17 cellular contexts compared by ENCODE assay signal in genomic region chr10:112832361-112832878, GRCh38.
DNase-seq lines count a peak whose midpoint lies in the region; ATAC-seq and TF ChIP-seq lines count a peak whose summit lies in the region.
"Had no signal": no experiment of that assay in that cellular context is flagged by ENCODE, and none has a peak within 500 bp of the region (broad histone marks: within the 10 kb centered on the region; RNA-seq: fewer than 3 reads in every experiment).

No MANE protein-coding gene starts in this region.

- H3K79me1 ChIP-seq in mesendoderm (ENCODE audit: low read length), result no peaks in the 10 kb centered on the region

- ATAC-seq in heart left ventricle, result no peak
- ATAC-seq: activated T-cell treated with anti-CD3 and anti-CD28 coated beads, Interleukin-2, amount 50 U/mL, for 4 hours; right cardiac atrium; stimulated activated effector memory CD8-positive, alpha-beta T cell treated with anti-CD3 and anti-CD28 coated beads, Interleukin-12 subunit alpha, Interleukin-12 subunit beta, amount 100 ng/mL, for 72 hours had no signal

- WGBS in mesendoderm (ENCODE audit: extremely low coverage, insufficient coverage, low lambda C conversion rate), result no CpG with 5 or more reads among the region's 7 CpGs
- 87 to 93% (median 90%) methylated on average over 7 of the region's 7 CpGs for WGBS in heart left ventricle, 4 donors

- TF ChIP-seq RAD21 in Ishikawa (IDR thresholded peaks at IDR 0.05; ENCODE audit: low read depth), result peak; percentile 9; the same call in 1 of the 2 replicates

- H2AK5ac ChIP-seq in mesendoderm (ENCODE audit: low read length), result no peak overlapping the region

- no peak for TF ChIP-seq POLR2A in heart left ventricle (IDR thresholded peaks at IDR 0.05)

- H4K5ac ChIP-seq in mesendoderm (ENCODE audit: low read length), result no peak overlapping the region

- intact Hi-C loops in heart left ventricle (cut with DNase I), result no loop called here

- H3K9ac ChIP-seq in mesendoderm (ENCODE audit: low read length), result no peak overlapping the region
- H3K9ac ChIP-seq: BLaER1 had no signal

- H2BK120ac ChIP-seq in mesendoderm (ENCODE audit: low read depth, low read length), result no peak overlapping the region

- no peaks in the 10 kb centered on the region for H3K27me3 ChIP-seq in mesendoderm (ENCODE audit: insufficient read depth, low read length, poor library complexity)
- no peaks in the 10 kb centered on the region for H3K27me3 ChIP-seq in heart left ventricle
- H3K27me3 ChIP-seq: BLaER1, colonic mucosa, esophagus muscularis mucosa had no signal

- H2BK5ac ChIP-seq in mesendoderm (ENCODE audit: low read length), result no peak overlapping the region

- H3K4me1 ChIP-seq in mesendoderm (ENCODE audit: control insufficient read depth, low read depth, low read length), result peaks cover 4% of the 10 kb centered on the region
- H3K4me1 ChIP-seq in heart left ventricle, result peaks cover 0 to 23% (median 12%) of the 10 kb centered on the region in 12 donors
- H3K4me1 ChIP-seq: colonic mucosa had no signal

- no peak for TF ChIP-seq EP300 in Ishikawa (IDR thresholded peaks at IDR 0.05; ENCODE audit: borderline replicate concordance)

- H3K9me3 ChIP-seq in heart left ventricle, result no peaks in the 10 kb centered on the region
- H3K9me3 ChIP-seq: BLaER1, colonic mucosa, esophagus muscularis mucosa had no signal

- no peak overlapping the region for H3K4me2 ChIP-seq in mesendoderm (ENCODE audit: low read length)
- H3K4me2 ChIP-seq: BLaER1 had no signal

- H3K27ac ChIP-seq in mesendoderm (ENCODE audit: low read depth, low read length) (peak overlapping the region; percentile 60), heart left ventricle (no peak overlapping the region)
- H3K27ac ChIP-seq: BLaER1, colonic mucosa, esophagus muscularis mucosa had no signal

- no peak overlapping the region for H3K23ac ChIP-seq in mesendoderm (ENCODE audit: low read length)

- H3K18ac ChIP-seq in mesendoderm (ENCODE audit: low read length), result no peak overlapping the region

- DNase-seq in EH (ENCODE audit: low read depth) (peak; percentile 23), choroid plexus epithelial cell (ENCODE audit: low read depth) (peak; percentile 63), mesendoderm (peak; percentile 95), heart left ventricle (no peak), mucosa of gallbladder (ENCODE audit: low spot score) (no peak), NCI-H2029 (lab: John Stamatoyannopoulos, UW) (no peak)
- no peak for DNase-seq in activated CD4-positive, alpha-beta T cell treated with anti-CD3 and anti-CD28 coated beads, Interleukin-2, amount 50 U/mL, for 4 hours
- DNase-seq: activated B cell treated with CpG ODN at 0.5 μM for 24 hours; activated T-cell treated with anti-CD3 and anti-CD28 coated beads, Interleukin-2, amount 50 U/mL, for 4 hours; colonic mucosa; NCI-H1092 treated with DMSO at 0.1 percent for 48 hours; right cardiac atrium; stimulated activated CD4-positive, alpha-beta T cell treated with anti-CD3 and anti-CD28 coated beads, Interleukin-2, amount 100 ng/mL, for 48 hours had no signal

- H4K8ac ChIP-seq in mesendoderm (ENCODE audit: low read depth, low read length), result no peak overlapping the region

- H3K56ac ChIP-seq in mesendoderm (ENCODE audit: low read length), result no peak overlapping the region

- H3K79me2 ChIP-seq in mesendoderm (ENCODE audit: control insufficient read depth, insufficient read depth, low read length), result no peaks in the 10 kb centered on the region

- no peak overlapping the region for H3K4ac ChIP-seq in mesendoderm (ENCODE audit: low read depth, low read length)

- TF ChIP-seq CTCF in choroid plexus epithelial cell (conservative IDR thresholded peaks at IDR 0.05; ENCODE audit: low read depth, low read length) (no peak), heart left ventricle (IDR thresholded peaks at IDR 0.05) (no peak)

- H3K36me3 ChIP-seq in mesendoderm (ENCODE audit: control insufficient read depth, insufficient read depth, low read length), result no peaks in the 10 kb centered on the region
- H3K36me3 ChIP-seq in heart left ventricle, result no peaks in the 10 kb centered on the region
- H3K36me3 ChIP-seq: BLaER1, colonic mucosa, esophagus muscularis mucosa had no signal

- H2BK15ac ChIP-seq in mesendoderm (replicated peaks; ENCODE audit: low read depth), result no peak overlapping the region

- H3K4me3 ChIP-seq in choroid plexus epithelial cell (ENCODE audit: low read depth, low read length), result no peak overlapping the region
- no peak overlapping the region for H3K4me3 ChIP-seq in mesendoderm (ENCODE audit: low read length)
- H3K4me3 ChIP-seq in heart left ventricle, result no peak overlapping the region
- H3K4me3 ChIP-seq: BLaER1, colonic mucosa, esophagus muscularis mucosa had no signal

TF ChIP-seq in Ishikawa, 13 proteins besides CTCF, POLR2A, EP300 and RAD21:
- TF ChIP-seq TEAD4 (IDR thresholded peaks at IDR 0.05) (peak; percentile 77), MAX (IDR thresholded peaks at IDR 0.05) (no peak)
TF ChIP-seq in Ishikawa: peak in this region for 1.

Comparison
In these comparisons a context has a peak if more than half of its experiments do, and no peak if none do; other contexts are left out.
1. DNase-seq: peak in EH (single experiment), choroid plexus epithelial cell (single experiment) and mesendoderm (single experiment); none in activated CD4-positive, alpha-beta T cell treated with anti-CD3 and anti-CD28 coated beads, Interleukin-2, amount 50 U/mL, for 4 hours (0 of 2), heart left ventricle (0 of 5), mucosa of gallbladder (single experiment) and NCI-H2029 (single experiment).